ENCODE assay signal across 8 cellular contexts in the genomic region with DNA sequence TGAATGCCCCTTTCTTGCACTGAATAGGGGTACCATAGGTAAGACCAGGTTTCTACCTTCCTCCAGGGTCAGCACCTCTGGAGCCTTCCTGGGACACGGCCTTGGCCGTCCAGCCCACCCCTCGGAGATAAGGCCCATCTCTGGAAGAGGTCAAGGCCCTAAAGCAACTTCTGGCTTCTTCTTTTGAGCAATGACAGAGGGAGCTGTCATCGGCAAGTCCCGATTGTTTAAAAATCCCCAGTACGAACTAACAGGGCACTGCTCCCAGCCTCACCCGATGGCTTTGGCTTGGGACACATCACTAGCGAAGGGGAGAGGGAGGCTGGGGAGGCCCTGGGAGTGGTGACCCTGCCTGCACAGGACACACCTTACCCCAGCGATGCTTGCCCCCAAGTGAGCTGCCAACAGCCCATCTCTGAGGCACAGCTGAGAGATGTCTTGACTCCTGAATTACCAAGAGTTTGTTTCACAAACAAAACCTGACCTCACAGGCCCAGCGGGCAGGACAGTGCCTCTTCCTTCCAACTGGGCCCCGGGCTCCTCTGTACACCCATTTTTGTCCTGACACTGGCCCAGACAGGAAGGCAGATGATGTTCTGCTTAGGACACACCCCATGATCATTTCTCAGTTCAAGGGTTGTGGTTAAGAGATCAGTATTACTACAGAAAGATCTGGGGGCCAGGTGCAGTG. TPM values are rescaled to one million over a fixed set of nuclear protein-coding genes. Genes with fewer than 3 reads are reported as not detected.
DNase-seq lines count a peak whose midpoint lies in the region; ATAC-seq, FAIRE-seq and TF ChIP-seq lines count a peak whose summit lies in the region.

No MANE protein-coding gene starts in this region.

- no peaks in the 10 kb centered on the region for H3K27me3 ChIP-seq in CD4-positive, alpha-beta memory T cell (ENCODE audit: insufficient read depth, low read length)
- no peaks in the 10 kb centered on the region for H3K27me3 ChIP-seq in HCT116 (ENCODE audit: insufficient read depth, low read length)
- H3K27me3 ChIP-seq in muscle layer of duodenum (ENCODE audit: low read depth, low read length): no peaks in the 10 kb centered on the region

- DNase-seq in CD4-positive, alpha-beta memory T cell: peak; percentile 39 to 45 (median 43)
- DNase-seq in HCT116 (ENCODE audit: low read depth, low spot score) (no peak), frontal cortex (ENCODE audit: low spot score in 2 of 2) (no peak), NCI-H1417 treated with DMSO at 0.1 percent for 48 hours (lab: John Stamatoyannopoulos, UW) (no peak), putamen (ENCODE audit: low spot score) (no peak)
- no peak for DNase-seq in activated naive CD8-positive, alpha-beta T cell treated with anti-CD3 and anti-CD28 coated beads, Interleukin-2, amount 10 ng/mL, durations not matched to agents 7 days and 5 days
- no peak for DNase-seq in stimulated activated CD4-positive, alpha-beta T cell treated with anti-CD3 and anti-CD28 coated beads, Interleukin-4, amount 100 ng/mL, for 1 hour

- peak overlapping the region in 7 of 8 donors; percentile 36 to 74 (median 52) for H3K4me3 Mint-ChIP-seq in CD4-positive, alpha-beta memory T cell
- peak overlapping the region; percentile 21 for H3K4me3 Mint-ChIP-seq in activated naive CD8-positive, alpha-beta T cell treated with anti-CD3 and anti-CD28 coated beads, Interleukin-2, amount 10 ng/mL, durations not matched to agents 7 days and 5 days

- H3K27ac Mint-ChIP-seq in CD4-positive, alpha-beta memory T cell: peak overlapping the region; percentile 82 to 97 (median 92)
- H3K27ac Mint-ChIP-seq in activated naive CD8-positive, alpha-beta T cell treated with anti-CD3 and anti-CD28 coated beads, Interleukin-2, amount 10 ng/mL, durations not matched to agents 7 days and 5 days: peak overlapping the region; percentile 85

- no peak overlapping the region; the same call in 1 of the 2 replicates for H3K9ac ChIP-seq in HCT116 (ENCODE audit: low read length)

- H3K4me2 ChIP-seq in HCT116 (ENCODE audit: low read length): peak overlapping the region; percentile 6; the same call in 1 of the 2 replicates

- CTCF ChIA-PET in CD4-positive, alpha-beta memory T cell (lab: Charles Lee; ENCODE audit: partially characterized antibody): interaction anchor here (1.3 to 4.0 kb wide), 5 partner anchors 9 to 88 kb away, joined by 3 to 36 read pairs (median 4); no protein-coding TSS in a partner anchor
- CTCF ChIA-PET in HCT116 (lab: Charles Lee): no interaction called here

- H3K4me1 Mint-ChIP-seq in CD4-positive, alpha-beta memory T cell: peaks cover 27 to 72% (median 52%) of the 10 kb centered on the region in 4 donors
- peaks cover 32% of the 10 kb centered on the region for H3K4me1 Mint-ChIP-seq in activated naive CD8-positive, alpha-beta T cell treated with anti-CD3 and anti-CD28 coated beads, Interleukin-2, amount 10 ng/mL, durations not matched to agents 7 days and 5 days

- RAD21 ChIA-PET in HCT116 (lab: Charles Lee; ENCODE audit: low non-redundant PET in 1 of 2, low total read pairs in 2 of 2, uncharacterized antibody in 2 of 2, unreplicated experiment in 2 of 2): no interaction called here

- ATAC-seq in HCT116: no peak
- peak; percentile 44 for ATAC-seq in activated naive CD8-positive, alpha-beta T cell treated with anti-CD3 and anti-CD28 coated beads, Interleukin-2, amount 10 ng/mL, durations not matched to agents 7 days and 5 days (ENCODE audit: low read depth)

- intact Hi-C loops in CD4-positive, alpha-beta memory T cell (cut with micrococcal nuclease): no loop called here
- intact Hi-C loops in HCT116 (cut with micrococcal nuclease): no loop called here

- no peaks in the 10 kb centered on the region for H3K9me3 ChIP-seq in CD4-positive, alpha-beta memory T cell (ENCODE audit: control insufficient read depth in 1 of 2, low read length in 2 of 2)
- no peaks in the 10 kb centered on the region for H3K9me3 ChIP-seq in HCT116 (ENCODE audit: control insufficient read depth in 1 of 2, insufficient read depth in 1 of 2, low read depth in 1 of 2, low read length in 2 of 2)
- no peaks in the 10 kb centered on the region for H3K9me3 ChIP-seq in muscle layer of duodenum (ENCODE audit: control insufficient read depth in 1 of 2, low read length in 2 of 2)

- no peak for TF ChIP-seq RAD21 in HCT116 (IDR thresholded peaks at IDR 0.05; ENCODE audit: low read depth)

- H3K36me3 ChIP-seq in CD4-positive, alpha-beta memory T cell (ENCODE audit: insufficient read depth, low read length): peaks cover 4% of the 10 kb centered on the region
- H3K36me3 ChIP-seq in HCT116 (ENCODE audit: control insufficient read depth in 1 of 2, insufficient read depth in 2 of 2, low read length in 2 of 2) (peaks cover 26 to 51% of the 10 kb centered on the region in 2 experiments), muscle layer of duodenum (ENCODE audit: control insufficient read depth in 1 of 2, insufficient read depth in 2 of 2, low read length in 2 of 2) (no peaks in the 10 kb centered on the region)

- H3K9me3 Mint-ChIP-seq in CD4-positive, alpha-beta memory T cell: no peaks in the 10 kb centered on the region
- no peaks in the 10 kb centered on the region for H3K9me3 Mint-ChIP-seq in activated naive CD8-positive, alpha-beta T cell treated with anti-CD3 and anti-CD28 coated beads, Interleukin-2, amount 10 ng/mL, durations not matched to agents 7 days and 5 days

- H3K27ac ChIP-seq in CD4-positive, alpha-beta memory T cell (ENCODE audit: low read depth, low read length): peak overlapping the region; percentile 21
- H3K27ac ChIP-seq in HCT116 (ENCODE audit: low read depth, low read length) (peak overlapping the region; percentile 10; the same call in 1 of the 2 replicates), muscle layer of duodenum (ENCODE audit: low read length) (peak overlapping the region; percentile 86)

- peaks cover 0 to 26% of the 10 kb centered on the region in 2 donors for H3K36me3 Mint-ChIP-seq in CD4-positive, alpha-beta memory T cell
- peaks cover 7% of the 10 kb centered on the region for H3K36me3 Mint-ChIP-seq in activated naive CD8-positive, alpha-beta T cell treated with anti-CD3 and anti-CD28 coated beads, Interleukin-2, amount 10 ng/mL, durations not matched to agents 7 days and 5 days

- H2AFZ ChIP-seq in HCT116 (ENCODE audit: low read depth, low read length, poor library complexity, severe bottlenecking): no peak overlapping the region

- no TSS peak for BruUV-seq in HCT116 (replicated peaks; lab: Mats Ljungman, UMichigan)

- H3K79me2 ChIP-seq in HCT116 (ENCODE audit: insufficient read depth, low read length): peaks cover 30% of the 10 kb centered on the region

- H3K4me1 ChIP-seq in CD4-positive, alpha-beta memory T cell (ENCODE audit: insufficient read depth, low read length): peaks cover 57% of the 10 kb centered on the region
- H3K4me1 ChIP-seq in HCT116 (ENCODE audit: control insufficient read depth in 1 of 2, insufficient read depth in 2 of 2, low read length in 2 of 2) (peaks cover 19 to 49% of the 10 kb centered on the region in 2 experiments; a peak in 3 of 4 replicates), muscle layer of duodenum (ENCODE audit: control insufficient read depth in 1 of 2, insufficient read depth in 2 of 2, low read length in 2 of 2) (peaks cover 26 to 74% of the 10 kb centered on the region in 2 donors)

- POLR2A ChIA-PET in CD4-positive, alpha-beta memory T cell (lab: Charles Lee; ENCODE audit: partially characterized antibody): interaction anchor here (1.0 to 9.1 kb wide), 4 partner anchors 34 to 59 kb away, joined by 3 to 170 read pairs (median 8); partner anchors contain the start of gene TMC6
- POLR2A ChIA-PET in HCT116 (lab: Charles Lee): interaction anchor here (0.7 to 5.1 kb wide), 2 partner anchors 13 to 21 kb away, joined by 3 to 44 read pairs; partner anchors contain the start of genes AFMID and TK1
- POLR2A ChIA-PET in activated naive CD8-positive, alpha-beta T cell treated with anti-CD3 and anti-CD28 coated beads, Interleukin-2, amount 10 ng/mL, durations not matched to agents 7 days and 5 days (lab: Charles Lee): interaction anchor here (1.0 to 1.3 kb wide), 2 partner anchors 36 to 46 kb away, joined by 3 read pairs; no protein-coding TSS in a partner anchor

- no peak for FAIRE-seq in frontal cortex (lab: Jason Lieb, UNC)

- TF ChIP-seq CTCF in HCT116 (IDR thresholded peaks at IDR 0.05 in 2 of 3, conservative IDR thresholded peaks at IDR 0.05 in 1 of 3; ENCODE audit: borderline replicate concordance in 1 of 3, insufficient read depth in 1 of 3, low read depth in 2 of 3, low read length in 2 of 3): no peak

- no peaks in the 10 kb centered on the region for H3K27me3 Mint-ChIP-seq in CD4-positive, alpha-beta memory T cell
- no peaks in the 10 kb centered on the region for H3K27me3 Mint-ChIP-seq in activated naive CD8-positive, alpha-beta T cell treated with anti-CD3 and anti-CD28 coated beads, Interleukin-2, amount 10 ng/mL, durations not matched to agents 7 days and 5 days

- peaks cover 5% of the 10 kb centered on the region; the same call in 1 of the 2 replicates for H4K20me1 ChIP-seq in HCT116 (ENCODE audit: insufficient read depth)

- no peaks in the 10 kb centered on the region for H3K9me2 ChIP-seq in HCT116 (ENCODE audit: insufficient read depth)

- no peak overlapping the region for H3K4me3 ChIP-seq in CD4-positive, alpha-beta memory T cell (ENCODE audit: low read length in 2 of 2)
- no peak overlapping the region for H3K4me3 ChIP-seq in HCT116 (replicated peaks in 1 of 2; ENCODE audit: low read depth in 1 of 2, low read length in 2 of 2)
- H3K4me3 ChIP-seq in muscle layer of duodenum (ENCODE audit: low read depth in 1 of 2, low read length in 2 of 2): no peak overlapping the region

- no peak for TF ChIP-seq POLR2A in HCT116 (IDR thresholded peaks at IDR 0.05; ENCODE audit: borderline replicate concordance, extremely low read depth, insufficient read depth, insufficient read length)

RNA-seq across cellular contexts. Expression of gene SYNGR2, which starts 4.8 kb away (rescaled TPM):
- 10 to 100 TPM; 60.3 to 61.6 TPM for total RNA-seq in CD4-positive, alpha-beta memory T cell
- 100 to 1,000 TPM; 144 to 234 TPM for polyA plus RNA-seq in CD4-positive, alpha-beta memory T cell
- total RNA-seq in HCT116 (2021; ENCODE audit: unreplicated experiment) (148 TPM), frontal cortex (6.1 TPM)
- polyA plus RNA-seq in HCT116 (2012): 159 and 197 TPM in 2 replicates
- total RNA-seq in activated naive CD8-positive, alpha-beta T cell treated with anti-CD3 and anti-CD28 coated beads, Interleukin-2, amount 10 ng/mL, durations not matched to agents 7 days and 5 days: 10 to 100 TPM; 43.2 to 50.5 TPM

RNA-seq across cellular contexts. Expression of gene TK1, which starts 13.7 kb away (rescaled TPM):
- under 1 TPM in 1 of 2 experiments, not detected in 1; 0.55 TPM for total RNA-seq in CD4-positive, alpha-beta memory T cell
- 1 to 10 TPM in 1 of 2 donors, under 1 TPM in 1; 0.88 to 1.4 TPM for polyA plus RNA-seq in CD4-positive, alpha-beta memory T cell
- total RNA-seq in HCT116 (2021; ENCODE audit: unreplicated experiment): 315 TPM
- polyA plus RNA-seq in HCT116 (2012): 372 and 415 TPM in 2 replicates
- 10 to 100 TPM; 93.1 to 97.8 TPM for total RNA-seq in activated naive CD8-positive, alpha-beta T cell treated with anti-CD3 and anti-CD28 coated beads, Interleukin-2, amount 10 ng/mL, durations not matched to agents 7 days and 5 days
- 3.7 TPM for total RNA-seq in frontal cortex

RNA-seq across cellular contexts. Expression of gene AFMID, which starts 14.0 kb away (rescaled TPM):
- total RNA-seq in CD4-positive, alpha-beta memory T cell: 1 to 10 TPM; 3.6 to 3.8 TPM
- polyA plus RNA-seq in CD4-positive, alpha-beta memory T cell: 1 to 10 TPM in 1 of 2 donors, not detected in 1; 2.2 TPM
- total RNA-seq in HCT116 (2021; ENCODE audit: unreplicated experiment) (65.8 TPM), frontal cortex (33.4 TPM)
- polyA plus RNA-seq in HCT116 (2012): 71.4 and 82.5 TPM in 2 replicates
- total RNA-seq in activated naive CD8-positive, alpha-beta T cell treated with anti-CD3 and anti-CD28 coated beads, Interleukin-2, amount 10 ng/mL, durations not matched to agents 7 days and 5 days: 10 to 100 TPM; 11.3 to 13.4 TPM

RNA-seq across cellular contexts. Expression of gene C17orf99, which starts 27.0 kb away (rescaled TPM):
- not detected for total RNA-seq in CD4-positive, alpha-beta memory T cell
- not detected for polyA plus RNA-seq in CD4-positive, alpha-beta memory T cell
- not detected for total RNA-seq in HCT116 (2021; ENCODE audit: unreplicated experiment)
- not detected in 2 replicates for polyA plus RNA-seq in HCT116 (2012)
- not detected for total RNA-seq in activated naive CD8-positive, alpha-beta T cell treated with anti-CD3 and anti-CD28 coated beads, Interleukin-2, amount 10 ng/mL, durations not matched to agents 7 days and 5 days
- total RNA-seq in frontal cortex: 2.0 TPM

RNA-seq across cellular contexts. Expression of gene BIRC5, which starts 40.9 kb away (rescaled TPM):
- total RNA-seq in CD4-positive, alpha-beta memory T cell: under 1 TPM in 1 of 2 experiments, not detected in 1; 0.32 TPM
- under 1 TPM in 1 of 2 donors, not detected in 1; 0.18 TPM for polyA plus RNA-seq in CD4-positive, alpha-beta memory T cell
- total RNA-seq in HCT116 (2021; ENCODE audit: unreplicated experiment): 140 TPM
- 89.7 and 104 TPM in 2 replicates for polyA plus RNA-seq in HCT116 (2012)
- total RNA-seq in activated naive CD8-positive, alpha-beta T cell treated with anti-CD3 and anti-CD28 coated beads, Interleukin-2, amount 10 ng/mL, durations not matched to agents 7 days and 5 days: 10 to 100 TPM; 54.9 to 65.2 TPM
- total RNA-seq in frontal cortex: 6.9 TPM

Comparison
In these comparisons a context has a peak if more than half of its experiments do, and no peak if none do; other contexts are left out.
1. DNase-seq: peak in CD4-positive, alpha-beta memory T cell (5 of 5); none in HCT116 (single experiment), activated naive CD8-positive, alpha-beta T cell treated with anti-CD3 and anti-CD28 coated beads, Interleukin-2, amount 10 ng/mL, durations not matched to agents 7 days and 5 days (single experiment), frontal cortex (0 of 2), stimulated activated CD4-positive, alpha-beta T cell treated with anti-CD3 and anti-CD28 coated beads, Interleukin-4, amount 100 ng/mL, for 1 hour (single experiment), NCI-H1417 treated with DMSO at 0.1 percent for 48 hours (single experiment) and putamen (single experiment).
2. H3K27ac ChIP-seq: peak in every context shown above with its lines; median percentile 86 in muscle layer of duodenum; 21 in CD4-positive, alpha-beta memory T cell; 10 in HCT116.
3. RNA of gene TK1, which starts 13.7 kb away (total RNA-seq): 315 TPM in HCT116 (single experiment) and 93.1 to 97.8 TPM in activated naive CD8-positive, alpha-beta T cell treated with anti-CD3 and anti-CD28 coated beads, Interleukin-2, amount 10 ng/mL, durations not matched to agents 7 days and 5 days; 3.7 TPM in frontal cortex (single experiment) and 0.55 TPM in CD4-positive, alpha-beta memory T cell; every median in the first group is over 10 times any median in the second.